Comparison of ENCODE assay signal across 15 cellular contexts in genomic region chr17:16923904-16924700, GRCh38. TPM values are rescaled to one million over a fixed set of nuclear protein-coding genes. Genes with fewer than 3 reads are reported as not detected.
"Had no signal": no experiment of that assay in that cellular context is flagged by ENCODE, and none has a peak within 500 bp of the region (broad histone marks: within the 10 kb centered on the region; RNA-seq: fewer than 3 reads in every experiment).

No MANE protein-coding gene starts in this region.

- H3K27ac Mint-ChIP-seq: activated naive CD8-positive, alpha-beta T cell treated with anti-CD3 and anti-CD28 coated beads, Interleukin-2, amount 10 ng/mL, durations not matched to agents 7 days and 5 days; neural progenitor cell had no signal

- H2AFZ ChIP-seq: neural progenitor cell, parathyroid adenoma had no signal

- H3K27me3 ChIP-seq: neural progenitor cell had no signal

- H3K4me1 Mint-ChIP-seq: activated naive CD8-positive, alpha-beta T cell treated with anti-CD3 and anti-CD28 coated beads, Interleukin-2, amount 10 ng/mL, durations not matched to agents 7 days and 5 days; neural progenitor cell had no signal

- DNase-seq: activated CD4-positive, alpha-beta T cell treated with anti-CD3 and anti-CD28 coated beads for 48 hours; activated gamma-delta T cell treated with Interleukin-2 at 50 U/mL for 16 hours; activated naive CD8-positive, alpha-beta T cell treated with anti-CD3 and anti-CD28 coated beads, Interleukin-2, amount 10 ng/mL, durations not matched to agents 7 days and 5 days; activated T-cell treated with anti-CD3 and anti-CD28 coated beads, Interleukin-2, amount 50 U/mL, for 1 hour; anterior cingulate cortex; foreskin melanocyte; midbrain; stimulated activated CD4-positive, alpha-beta T cell treated with anti-CD3 and anti-CD28 coated beads, Interleukin-4, amount 100 ng/mL, for 24 hours; T-helper 1 cell had no signal

- H3K9ac ChIP-seq: neural progenitor cell, parathyroid adenoma had no signal

- H3K4me2 ChIP-seq: neural progenitor cell had no signal

- H3K27ac ChIP-seq: neural progenitor cell, parathyroid adenoma, SK-N-MC had no signal

- H3K4me3 ChIP-seq: neural progenitor cell, SK-N-MC had no signal

- H3K36me3 Mint-ChIP-seq: activated naive CD8-positive, alpha-beta T cell treated with anti-CD3 and anti-CD28 coated beads, Interleukin-2, amount 10 ng/mL, durations not matched to agents 7 days and 5 days; neural progenitor cell had no signal

- H3K36me3 ChIP-seq: neural progenitor cell had no signal

- ATAC-seq: right cardiac atrium had no signal

- H3K4me1 ChIP-seq: neural progenitor cell, parathyroid adenoma had no signal

- H3K4me3 Mint-ChIP-seq: activated naive CD8-positive, alpha-beta T cell treated with anti-CD3 and anti-CD28 coated beads, Interleukin-2, amount 10 ng/mL, durations not matched to agents 7 days and 5 days; neural progenitor cell had no signal

- H3K27me3 Mint-ChIP-seq: activated naive CD8-positive, alpha-beta T cell treated with anti-CD3 and anti-CD28 coated beads, Interleukin-2, amount 10 ng/mL, durations not matched to agents 7 days and 5 days had no signal

- H3K9me3 Mint-ChIP-seq: activated naive CD8-positive, alpha-beta T cell treated with anti-CD3 and anti-CD28 coated beads, Interleukin-2, amount 10 ng/mL, durations not matched to agents 7 days and 5 days; neural progenitor cell had no signal

RNA-seq across cellular contexts. Expression of gene TNFRSF13B, which starts 47.8 kb away (rescaled TPM):
- total RNA-seq: activated CD8-positive, alpha-beta memory T cell treated with anti-CD3 and anti-CD28 coated beads for 36 hours; activated naive CD8-positive, alpha-beta T cell treated with anti-CD3 and anti-CD28 coated beads, Interleukin-2, amount 10 ng/mL, durations not matched to agents 7 days and 5 days; endothelial cell of umbilical vein; right cardiac atrium had no signal
- polyA plus RNA-seq: endothelial cell of umbilical vein, right cardiac atrium had no signal
